In genomic region chr20:49597825-49598395, GRCh38 we compare ENCODE assay signal across 2 cellular contexts.
TF ChIP-seq lines count a peak whose summit lies in the region.

No MANE protein-coding gene starts in this region.

TF ChIP-seq in IMR-90, 13 proteins besides CTCF, POLR2A, EP300 and RAD21:
- no peak for TF ChIP-seq MAFK (IDR thresholded peaks at IDR 0.05; ENCODE audit: low read depth, low read length)
- TF ChIP-seq CEBPB (IDR thresholded peaks at IDR 0.05; ENCODE audit: low read depth, low read length) = 0 out of 2 replicates have a peak, but pooled peaks have one; percentile 35

TF ChIP-seq in K562, 482 proteins besides CTCF, POLR2A, EP300 and RAD21:
- TF ChIP-seq CEBPB (tag; IDR thresholded peaks at IDR 0.05) = peak; percentile 40; the same call in 1 of the 2 replicates
- TF ChIP-seq AFF1 (IDR thresholded peaks at IDR 0.05; ENCODE audit: low read depth in 1 of 2, partially characterized antibody in 2 of 2) = no peak
- no peak for TF ChIP-seq RFX7 (CRISPR knock-in tag; IDR thresholded peaks at IDR 0.05)
- TF ChIP-seq KDM1A (IDR thresholded peaks at IDR 0.05) = 0 out of 4 replicates have a peak, but pooled peaks of 1 of the 2 experiments have one; percentile 29
- TF ChIP-seq ZNF146 (CRISPR knock-in tag; IDR thresholded peaks at IDR 0.05; ENCODE audit: unreplicated experiment) = peak; percentile 98
- TF ChIP-seq BCOR (IDR thresholded peaks at IDR 0.05) = peak; percentile 43; the same call in 1 of the 2 replicates
- TF ChIP-seq BRD9 (IDR thresholded peaks at IDR 0.05; ENCODE audit: low read depth, partially characterized antibody) = no peak
- peak; percentile 73 for TF ChIP-seq RBM25 (IDR thresholded peaks at IDR 0.05; ENCODE audit: low read depth, low read length, severe bottlenecking)
- no peak for TF ChIP-seq PRMT5 (CRISPR knock-in tag; IDR thresholded peaks at IDR 0.05)
